7 cellular contexts compared by ENCODE assay signal in genomic region chr4:57109847-57110634, GRCh38. TPM values are rescaled to one million over a fixed set of nuclear protein-coding genes. Genes with fewer than 3 reads are reported as not detected.
DNase-seq lines count a peak whose midpoint lies in the region; ATAC-seq, FAIRE-seq and TF ChIP-seq lines count a peak whose summit lies in the region.

A gene with protein sequence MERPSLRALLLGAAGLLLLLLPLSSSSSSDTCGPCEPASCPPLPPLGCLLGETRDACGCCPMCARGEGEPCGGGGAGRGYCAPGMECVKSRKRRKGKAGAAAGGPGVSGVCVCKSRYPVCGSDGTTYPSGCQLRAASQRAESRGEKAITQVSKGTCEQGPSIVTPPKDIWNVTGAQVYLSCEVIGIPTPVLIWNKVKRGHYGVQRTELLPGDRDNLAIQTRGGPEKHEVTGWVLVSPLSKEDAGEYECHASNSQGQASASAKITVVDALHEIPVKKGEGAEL (minus strand): TSS chr4:57110385. CDS start chr4:57110351, 34 bp downstream.

- intact Hi-C loops in HepG2 (cut with micrococcal nuclease; ENCODE audit: unreplicated experiment) (no loop called here), stomach (cut with DNase I; ENCODE audit: low total_unique reads) (no loop called here)

- DNase-seq in GM10266 (ENCODE audit: extremely low spot score) = peak; percentile 56
- no peak for DNase-seq in HFF-Myc (ENCODE audit: extremely low read depth, low read depth)
- peak; percentile 35 for DNase-seq in RCC 7860 (ENCODE audit: low spot score)
- no peak for DNase-seq in HepG2 (ENCODE audit: low spot score)
- DNase-seq in stomach = peak; percentile 58
- no peak for DNase-seq in DMS153 treated with DMSO at 0.1 percent for 48 hours (lab: John Stamatoyannopoulos, UW; ENCODE audit: unreplicated experiment)

- H3K36me3 ChIP-seq in duodenal mucosa (ENCODE audit: control insufficient read depth in 1 of 2, insufficient read depth in 2 of 2, low read length in 2 of 2) (no peaks in the 10 kb centered on the region), HepG2 (replicated peaks in 1 of 2; ENCODE audit: control insufficient read depth in 1 of 2, insufficient read depth in 2 of 2, low read length in 2 of 2) (no peaks in the 10 kb centered on the region), stomach (no peaks in the 10 kb centered on the region)

- CTCF ChIA-PET in HepG2 (lab: Yijun Ruan, JAX; ENCODE audit: low intra/inter-chr PET ratio, low total read pairs) = no interaction called here

- H3K4me2 ChIP-seq in HepG2 (ENCODE audit: low read depth, low read length) = peak within 1 kb of the TSS; percentile 59

- POLR2A ChIA-PET in HepG2 (lab: Yijun Ruan, JAX) = interaction anchor here (0.6 to 1.5 kb wide), 5 partner anchors 8 to 31 kb away, joined by 3 to 8 read pairs (median 4); no protein-coding TSS in a partner anchor

- TF ChIP-seq CTCF in GM10266 (IDR thresholded peaks at IDR 0.05; ENCODE audit: control insufficient read depth, insufficient read depth, low read depth, missing control alignments) (no peak), HFF-Myc (IDR thresholded peaks at IDR 0.05; ENCODE audit: low read depth, low read length, missing control alignments) (no peak), HepG2 (CRISPR knock-in tag; IDR thresholded peaks at IDR 0.05) (no peak), stomach (IDR thresholded peaks at IDR 0.05) (no peak)

- H3K9ac ChIP-seq in duodenal mucosa (ENCODE audit: low read depth in 1 of 2, low read length in 2 of 2) (peak within 1 kb of the TSS; percentile 50 to 51), HepG2 (ENCODE audit: insufficient read depth, low read depth, low read length) (no peak within 1 kb of the TSS)

- H3K9me3 ChIP-seq in duodenal mucosa (ENCODE audit: control insufficient read depth in 1 of 2, low read length in 2 of 2) (no peaks in the 10 kb centered on the region), HepG2 (ENCODE audit: low read length) (no peaks in the 10 kb centered on the region), stomach (no peaks in the 10 kb centered on the region)

- no peaks in the 10 kb centered on the region for H3K79me2 ChIP-seq in HepG2 (ENCODE audit: insufficient read depth, low read length)

- WGBS in HepG2 (ENCODE audit: low lambda C conversion rate) = 20% methylated on average over 5 of the region's 101 CpGs
- WGBS in stomach, 5 donors = 1 to 2% (median 2%) methylated on average over 19 to 101 of the region's 101 CpGs

- ATAC-seq in HepG2 = peak; percentile 75

- BruUV-seq in HepG2 (replicated peaks; lab: Mats Ljungman, UMichigan) = no TSS peak

- H3K27ac ChIP-seq in duodenal mucosa (ENCODE audit: low read depth, low read length) (peak within 1 kb of the TSS; percentile 85), HepG2 (ENCODE audit: extremely low read length, insufficient read depth, low read length) (no peak within 1 kb of the TSS), stomach (peak within 1 kb of the TSS; percentile 78 to 95 (median 87))

- FAIRE-seq in RCC 7860 (lab: Jason Lieb, UNC) (no peak), HepG2 (lab: Jason Lieb, UNC) (no peak)

- no peak for TF ChIP-seq RAD21 in HepG2 (CRISPR knock-in tag; IDR thresholded peaks at IDR 0.05)

- TF ChIP-seq POLR2A in HepG2 (IDR thresholded peaks at IDR 0.05; ENCODE audit: insufficient read depth in 1 of 2, low read depth in 2 of 2, low read length in 2 of 2) (no peak), stomach (IDR thresholded peaks at IDR 0.05) (no peak)

- TF ChIP-seq EP300 in HepG2 (IDR thresholded peaks at IDR 0.05; ENCODE audit: low read depth in 2 of 2, low read length in 2 of 2) (no peak), HepG2 (CRISPR knock-in tag; IDR thresholded peaks at IDR 0.05; ENCODE audit: borderline replicate concordance) (no peak), stomach (IDR thresholded peaks at IDR 0.05) (no peak)

- in situ Hi-C loops in HepG2 (cut with HindIII; ENCODE audit: extremely low pct_ligation_motif_present, low pct_unique_long_range_greater_than_20kb) = no loop called here

- H2AFZ ChIP-seq in HepG2 (ENCODE audit: low read length) = no peak within 1 kb of the TSS

- H3K4me1 ChIP-seq in duodenal mucosa (ENCODE audit: control insufficient read depth in 1 of 2, insufficient read depth in 2 of 2, low read length in 2 of 2) (peaks cover 6 to 11% of the 10 kb centered on the region in 2 donors), HepG2 (ENCODE audit: insufficient read depth, low read length) (no peaks in the 10 kb centered on the region), stomach (peaks cover 0 to 41% (median 28%) of the 10 kb centered on the region in 4 donors)

- peaks cover 11 to 12% of the 10 kb centered on the region in 2 donors for H3K27me3 ChIP-seq in duodenal mucosa (ENCODE audit: control insufficient read depth in 1 of 2, insufficient read depth in 2 of 2, low read length in 2 of 2)
- H3K27me3 ChIP-seq in HepG2 (ENCODE audit: control insufficient read depth in 1 of 2, insufficient read depth in 2 of 2, low read length in 2 of 2) = peaks cover 0 to 25% of the 10 kb centered on the region in 2 experiments; a peak in 1 of 5 replicates
- H3K27me3 ChIP-seq in stomach = peaks cover 0 to 6% (median 0%) of the 10 kb centered on the region in 3 donors

- H4K20me1 ChIP-seq in HepG2 (ENCODE audit: insufficient read depth, low read length) = no peaks in the 10 kb centered on the region

- H3K4me3 ChIP-seq in HFF-Myc (replicated peaks; ENCODE audit: low read depth, low read length) (peak within 1 kb of the TSS; percentile 54), duodenal mucosa (ENCODE audit: low read depth in 1 of 2, low read length in 2 of 2) (peak within 1 kb of the TSS; percentile 55 to 65), HepG2 (replicated peaks in 1 of 3; ENCODE audit: insufficient read depth in 1 of 3, low read depth in 2 of 3, low read length in 3 of 3) (peak within 1 kb of the TSS; percentile 49 to 58 (median 53)), stomach (peak within 1 kb of the TSS; percentile 76 to 86 (median 84))

TF ChIP-seq in HepG2, 621 proteins besides CTCF, POLR2A, EP300 and RAD21:
- TF ChIP-seq ZNF777 (CRISPR knock-in tag; IDR thresholded peaks at IDR 0.05) (peak; percentile 78), ATM (IDR thresholded peaks at IDR 0.05; ENCODE audit: borderline replicate concordance) (no peak), SCMH1 (CRISPR knock-in tag; IDR thresholded peaks at IDR 0.05; ENCODE audit: borderline replicate concordance) (no peak), HNRNPLL (IDR thresholded peaks at IDR 0.05; ENCODE audit: low read depth, low read length, poor library complexity, severe bottlenecking) (peak; percentile 43), MAFF (IDR thresholded peaks at IDR 0.05; ENCODE audit: low read depth, low read length) (no peak), ZNF800 (CRISPR knock-in tag; IDR thresholded peaks at IDR 0.05) (0 out of 2 replicates have a peak, but pooled peaks have one; percentile 32)
TF ChIP-seq in HepG2: peak in this region for 3.

RNA-seq across cellular contexts. Expression of the gene that starts here (rescaled TPM):
- total RNA-seq in HepG2 (2016; rRNA removed; fragmentation: Illumina TruSeq; extraction: Trizol) (0.32 and 1.1 TPM in 2 replicates), stomach (100 to 1,000 TPM; 188 to 972 (median 281) TPM)
- 0.30 TPM in 1 of 2 replicates, not detected in the other for total RNA-seq in HepG2 (2016; cell fraction: cytosol; rRNA removed; fragmentation: Illumina TruSeq; extraction: Trizol; ENCODE audit: low read depth)
- 0.46 and 0.52 TPM in 2 replicates for total RNA-seq in HepG2 (2016; cell fraction: insoluble cytoplasmic fraction; rRNA removed; fragmentation: Illumina TruSeq; extraction: Trizol)
- total RNA-seq in HepG2 (2016; cell fraction: membrane; rRNA removed; fragmentation: Illumina TruSeq; extraction: Trizol) = not detected in 2 replicates
- 0.93 and 0.94 TPM in 2 replicates for total RNA-seq in HepG2 (2016; cell fraction: nucleus; rRNA removed; fragmentation: Illumina TruSeq; extraction: Trizol)
- polyA plus RNA-seq in HepG2 (2011; rRNA removed) (1.3 and 1.6 TPM in 2 replicates), stomach (100 to 1,000 TPM in 1 of 3 donors, 10 to 100 TPM in 2; 71.8 to 199 (median 85.9) TPM)
- 0.96 and 1.2 TPM in 2 replicates for polyA plus RNA-seq in HepG2 (2011; cell fraction: cytosol; rRNA removed)
- polyA plus RNA-seq in HepG2 (2011; cell fraction: nucleus; rRNA removed) = 0.83 and 1.3 TPM in 2 replicates
- 0.36 and 0.42 TPM in 2 replicates for polyA plus RNA-seq in HepG2 (2012)
- 0.14 and 0.24 TPM in 2 replicates for polyA plus RNA-seq in HepG2 (2016; cell fraction: cytosol; fragmentation: Illumina TruSeq; extraction: Trizol; ENCODE audit: low read depth)
- polyA plus RNA-seq in HepG2 (2016; cell fraction: insoluble cytoplasmic fraction; fragmentation: Illumina TruSeq; extraction: Trizol; ENCODE audit: low read depth) = 0.52 and 0.59 TPM in 2 replicates
- 0.27 and 0.38 TPM in 2 replicates for polyA plus RNA-seq in HepG2 (2016; cell fraction: membrane; fragmentation: Illumina TruSeq; extraction: Trizol; ENCODE audit: low read depth)
- 1.6 and 1.9 TPM in 2 replicates for polyA plus RNA-seq in HepG2 (2016; cell fraction: nucleus; fragmentation: Illumina TruSeq; extraction: Trizol; ENCODE audit: insufficient read depth, low read depth)
- 0.62 and 1.8 TPM in 2 replicates for polyA minus RNA-seq in HepG2 (2011; rRNA and poly(A)+ RNA removed; ENCODE audit: low replicate concordance)
- 0.53 and 1.3 TPM in 2 replicates for polyA minus RNA-seq in HepG2 (2011; cell fraction: cytosol; rRNA and poly(A)+ RNA removed)
- not detected in 2 replicates for polyA minus RNA-seq in HepG2 (2011; cell fraction: nucleus; rRNA and poly(A)+ RNA removed)

Comparison
In these comparisons a context has a peak if more than half of its experiments do, and no peak if none do; other contexts are left out.
1. RNA of the gene that starts here (total RNA-seq): 188 to 972 TPM in stomach; 0.30 to 1.1 TPM in HepG2; every median in the first group is over 10 times any median in the second.
2. RNA of the gene that starts here (polyA plus RNA-seq): 71.8 to 199 TPM in stomach; 0.14 to 1.9 TPM in HepG2; every median in the first group is over 10 times any median in the second.
3. DNase-seq: peak in GM10266 (single experiment), RCC 7860 (single experiment) and stomach (single experiment); none in HFF-Myc (single experiment), HepG2 (single experiment) and DMS153 treated with DMSO at 0.1 percent for 48 hours (single experiment).
4. Peak in every context shown above with its lines, with median percentiles within 50 percentile points of each other: H3K4me3 ChIP-seq.